1 cellular context compared by ENCODE assay signal in genomic region chr11:77036398-77036797, GRCh38.
TF ChIP-seq lines count a peak whose summit lies in the region.

No MANE protein-coding gene starts in this region.

TF ChIP-seq in HepG2, 621 proteins besides CTCF, POLR2A, EP300 and RAD21 (continued from another document and continues in another):
- TF ChIP-seq, protein P1, sequence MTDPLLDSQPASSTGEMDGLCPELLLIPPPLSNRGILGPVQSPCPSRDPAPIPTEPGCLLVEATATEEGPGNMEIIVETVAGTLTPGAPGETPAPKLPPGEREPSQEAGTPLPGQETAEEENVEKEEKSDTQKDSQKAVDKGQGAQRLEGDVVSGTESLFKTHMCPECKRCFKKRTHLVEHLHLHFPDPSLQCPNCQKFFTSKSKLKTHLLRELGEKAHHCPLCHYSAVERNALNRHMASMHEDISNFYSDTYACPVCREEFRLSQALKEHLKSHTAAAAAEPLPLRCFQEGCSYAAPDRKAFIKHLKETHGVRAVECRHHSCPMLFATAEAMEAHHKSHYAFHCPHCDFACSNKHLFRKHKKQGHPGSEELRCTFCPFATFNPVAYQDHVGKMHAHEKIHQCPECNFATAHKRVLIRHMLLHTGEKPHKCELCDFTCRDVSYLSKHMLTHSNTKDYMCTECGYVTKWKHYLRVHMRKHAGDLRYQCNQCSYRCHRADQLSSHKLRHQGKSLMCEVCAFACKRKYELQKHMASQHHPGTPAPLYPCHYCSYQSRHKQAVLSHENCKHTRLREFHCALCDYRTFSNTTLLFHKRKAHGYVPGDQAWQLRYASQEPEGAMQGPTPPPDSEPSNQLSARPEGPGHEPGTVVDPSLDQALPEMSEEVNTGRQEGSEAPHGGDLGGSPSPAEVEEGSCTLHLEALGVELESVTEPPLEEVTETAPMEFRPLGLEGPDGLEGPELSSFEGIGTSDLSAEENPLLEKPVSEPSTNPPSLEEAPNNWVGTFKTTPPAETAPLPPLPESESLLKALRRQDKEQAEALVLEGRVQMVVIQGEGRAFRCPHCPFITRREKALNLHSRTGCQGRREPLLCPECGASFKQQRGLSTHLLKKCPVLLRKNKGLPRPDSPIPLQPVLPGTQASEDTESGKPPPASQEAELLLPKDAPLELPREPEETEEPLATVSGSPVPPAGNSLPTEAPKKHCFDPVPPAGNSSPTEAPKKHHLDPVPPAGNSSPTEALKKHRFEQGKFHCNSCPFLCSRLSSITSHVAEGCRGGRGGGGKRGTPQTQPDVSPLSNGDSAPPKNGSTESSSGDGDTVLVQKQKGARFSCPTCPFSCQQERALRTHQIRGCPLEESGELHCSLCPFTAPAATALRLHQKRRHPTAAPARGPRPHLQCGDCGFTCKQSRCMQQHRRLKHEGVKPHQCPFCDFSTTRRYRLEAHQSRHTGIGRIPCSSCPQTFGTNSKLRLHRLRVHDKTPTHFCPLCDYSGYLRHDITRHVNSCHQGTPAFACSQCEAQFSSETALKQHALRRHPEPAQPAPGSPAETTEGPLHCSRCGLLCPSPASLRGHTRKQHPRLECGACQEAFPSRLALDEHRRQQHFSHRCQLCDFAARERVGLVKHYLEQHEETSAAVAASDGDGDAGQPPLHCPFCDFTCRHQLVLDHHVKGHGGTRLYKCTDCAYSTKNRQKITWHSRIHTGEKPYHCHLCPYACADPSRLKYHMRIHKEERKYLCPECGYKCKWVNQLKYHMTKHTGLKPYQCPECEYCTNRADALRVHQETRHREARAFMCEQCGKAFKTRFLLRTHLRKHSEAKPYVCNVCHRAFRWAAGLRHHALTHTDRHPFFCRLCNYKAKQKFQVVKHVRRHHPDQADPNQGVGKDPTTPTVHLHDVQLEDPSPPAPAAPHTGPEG (CRISPR knock-in tag; IDR thresholded peaks at IDR 0.05): no peak
- TF ChIP-seq ZNF564 (CRISPR knock-in tag; IDR thresholded peaks at IDR 0.05): no peak
- TF ChIP-seq NFIC (IDR thresholded peaks at IDR 0.05; ENCODE audit: low read length): peak; percentile 92
- TF ChIP-seq ISL2 (CRISPR knock-in tag; IDR thresholded peaks at IDR 0.05): peak; percentile 74; the same call in 1 of the 2 replicates
- peak; percentile 72 for TF ChIP-seq NR2F2 (IDR thresholded peaks at IDR 0.05; ENCODE audit: borderline replicate concordance, low read depth)
- no peak for TF ChIP-seq ZNF644 (CRISPR knock-in tag; IDR thresholded peaks at IDR 0.05; ENCODE audit: low read depth)
- TF ChIP-seq UBTF (CRISPR knock-in tag; IDR thresholded peaks at IDR 0.05): no peak
- no peak for TF ChIP-seq BRCA1 (CRISPR knock-in tag; IDR thresholded peaks at IDR 0.05)
- no peak for TF ChIP-seq ADNP (CRISPR knock-in tag; IDR thresholded peaks at IDR 0.05)
- TF ChIP-seq HOXD1 (CRISPR knock-in tag; IDR thresholded peaks at IDR 0.05): peak; percentile 66; the same call in 1 of the 2 replicates
- no peak for TF ChIP-seq ATF7-NPFF (CRISPR knock-in tag; IDR thresholded peaks at IDR 0.05; ENCODE audit: low read depth)
- TF ChIP-seq TEAD2 (CRISPR knock-in tag; IDR thresholded peaks at IDR 0.05): no peak
- TF ChIP-seq SMYD3 (CRISPR knock-in tag; IDR thresholded peaks at IDR 0.05): peak; percentile 74; the same call in 1 of the 2 replicates
- TF ChIP-seq ZNF225 (CRISPR knock-in tag; IDR thresholded peaks at IDR 0.05): no peak
- TF ChIP-seq, protein P2, sequence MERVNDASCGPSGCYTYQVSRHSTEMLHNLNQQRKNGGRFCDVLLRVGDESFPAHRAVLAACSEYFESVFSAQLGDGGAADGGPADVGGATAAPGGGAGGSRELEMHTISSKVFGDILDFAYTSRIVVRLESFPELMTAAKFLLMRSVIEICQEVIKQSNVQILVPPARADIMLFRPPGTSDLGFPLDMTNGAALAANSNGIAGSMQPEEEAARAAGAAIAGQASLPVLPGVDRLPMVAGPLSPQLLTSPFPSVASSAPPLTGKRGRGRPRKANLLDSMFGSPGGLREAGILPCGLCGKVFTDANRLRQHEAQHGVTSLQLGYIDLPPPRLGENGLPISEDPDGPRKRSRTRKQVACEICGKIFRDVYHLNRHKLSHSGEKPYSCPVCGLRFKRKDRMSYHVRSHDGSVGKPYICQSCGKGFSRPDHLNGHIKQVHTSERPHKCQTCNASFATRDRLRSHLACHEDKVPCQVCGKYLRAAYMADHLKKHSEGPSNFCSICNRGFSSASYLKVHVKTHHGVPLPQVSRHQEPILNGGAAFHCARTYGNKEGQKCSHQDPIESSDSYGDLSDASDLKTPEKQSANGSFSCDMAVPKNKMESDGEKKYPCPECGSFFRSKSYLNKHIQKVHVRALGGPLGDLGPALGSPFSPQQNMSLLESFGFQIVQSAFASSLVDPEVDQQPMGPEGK (CRISPR knock-in tag; IDR thresholded peaks at IDR 0.05): peak; percentile 19; the same call in 1 of the 2 replicates
- TF ChIP-seq ZNF740 (CRISPR knock-in tag; IDR thresholded peaks at IDR 0.05): no peak
- TF ChIP-seq HHEX (CRISPR knock-in tag; IDR thresholded peaks at IDR 0.05): peak; percentile 99
- no peak for TF ChIP-seq TOE1 (CRISPR knock-in tag; IDR thresholded peaks at IDR 0.05)
- TF ChIP-seq PHF21A (CRISPR knock-in tag; IDR thresholded peaks at IDR 0.05): peak; percentile 40; the same call in 1 of the 2 replicates
- no peak for TF ChIP-seq ZNF569 (CRISPR knock-in tag; IDR thresholded peaks at IDR 0.05; ENCODE audit: borderline replicate concordance)
- TF ChIP-seq, protein P3, sequence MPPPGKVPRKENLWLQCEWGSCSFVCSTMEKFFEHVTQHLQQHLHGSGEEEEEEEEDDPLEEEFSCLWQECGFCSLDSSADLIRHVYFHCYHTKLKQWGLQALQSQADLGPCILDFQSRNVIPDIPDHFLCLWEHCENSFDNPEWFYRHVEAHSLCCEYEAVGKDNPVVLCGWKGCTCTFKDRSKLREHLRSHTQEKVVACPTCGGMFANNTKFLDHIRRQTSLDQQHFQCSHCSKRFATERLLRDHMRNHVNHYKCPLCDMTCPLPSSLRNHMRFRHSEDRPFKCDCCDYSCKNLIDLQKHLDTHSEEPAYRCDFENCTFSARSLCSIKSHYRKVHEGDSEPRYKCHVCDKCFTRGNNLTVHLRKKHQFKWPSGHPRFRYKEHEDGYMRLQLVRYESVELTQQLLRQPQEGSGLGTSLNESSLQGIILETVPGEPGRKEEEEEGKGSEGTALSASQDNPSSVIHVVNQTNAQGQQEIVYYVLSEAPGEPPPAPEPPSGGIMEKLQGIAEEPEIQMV (CRISPR knock-in tag; IDR thresholded peaks at IDR 0.05; ENCODE audit: low read depth): no peak
- no peak for TF ChIP-seq IKZF4 (CRISPR knock-in tag; IDR thresholded peaks at IDR 0.05; ENCODE audit: borderline replicate concordance, low read depth, not compliant biosample characterization)
- no peak for TF ChIP-seq SMAD3 (CRISPR knock-in tag; IDR thresholded peaks at IDR 0.05)
- no peak for TF ChIP-seq LCORL (IDR thresholded peaks at IDR 0.05)
- peak; percentile 54; the same call in 1 of the 2 replicates for TF ChIP-seq LCORL (CRISPR knock-in tag; IDR thresholded peaks at IDR 0.05)
- TF ChIP-seq, protein P4, sequence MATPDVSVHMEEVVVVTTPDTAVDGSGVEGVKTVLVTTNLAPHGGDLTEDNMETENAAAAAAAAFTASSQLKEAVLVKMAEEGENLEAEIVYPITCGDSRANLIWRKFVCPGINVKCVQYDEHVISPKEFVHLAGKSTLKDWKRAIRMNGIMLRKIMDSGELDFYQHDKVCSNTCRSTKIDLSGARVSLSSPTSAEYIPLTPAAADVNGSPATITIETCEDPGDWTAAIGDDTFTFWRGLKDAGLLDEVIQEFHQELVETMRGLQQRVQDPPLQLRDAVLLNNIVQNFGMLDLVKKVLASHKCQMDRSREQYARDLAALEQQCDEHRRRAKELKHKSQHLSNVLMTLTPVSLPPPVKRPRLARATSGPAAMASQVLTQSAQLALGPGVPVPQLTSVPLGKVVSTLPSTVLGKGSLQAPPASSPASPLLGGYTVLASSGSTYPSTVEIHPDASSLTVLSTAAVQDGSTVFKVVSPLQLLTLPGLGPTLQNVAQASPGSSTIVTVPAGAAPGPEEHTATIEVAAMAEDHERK (CRISPR knock-in tag; IDR thresholded peaks at IDR 0.05; ENCODE audit: low read depth): no peak
- no peak for TF ChIP-seq FUBP1 (CRISPR knock-in tag; IDR thresholded peaks at IDR 0.05; ENCODE audit: borderline replicate concordance)
- no peak for TF ChIP-seq SPEN (CRISPR knock-in tag; IDR thresholded peaks at IDR 0.05; ENCODE audit: low read depth)
- peak; percentile 82; the same call in 1 of the 2 replicates for TF ChIP-seq MBD4 (IDR thresholded peaks at IDR 0.05; ENCODE audit: borderline replicate concordance, low read length)
- TF ChIP-seq NFIB (CRISPR knock-in tag; IDR thresholded peaks at IDR 0.05; ENCODE audit: borderline replicate concordance): no peak
- TF ChIP-seq GPN1 (CRISPR knock-in tag; IDR thresholded peaks at IDR 0.05; ENCODE audit: borderline replicate concordance): no peak
- TF ChIP-seq, protein P5, sequence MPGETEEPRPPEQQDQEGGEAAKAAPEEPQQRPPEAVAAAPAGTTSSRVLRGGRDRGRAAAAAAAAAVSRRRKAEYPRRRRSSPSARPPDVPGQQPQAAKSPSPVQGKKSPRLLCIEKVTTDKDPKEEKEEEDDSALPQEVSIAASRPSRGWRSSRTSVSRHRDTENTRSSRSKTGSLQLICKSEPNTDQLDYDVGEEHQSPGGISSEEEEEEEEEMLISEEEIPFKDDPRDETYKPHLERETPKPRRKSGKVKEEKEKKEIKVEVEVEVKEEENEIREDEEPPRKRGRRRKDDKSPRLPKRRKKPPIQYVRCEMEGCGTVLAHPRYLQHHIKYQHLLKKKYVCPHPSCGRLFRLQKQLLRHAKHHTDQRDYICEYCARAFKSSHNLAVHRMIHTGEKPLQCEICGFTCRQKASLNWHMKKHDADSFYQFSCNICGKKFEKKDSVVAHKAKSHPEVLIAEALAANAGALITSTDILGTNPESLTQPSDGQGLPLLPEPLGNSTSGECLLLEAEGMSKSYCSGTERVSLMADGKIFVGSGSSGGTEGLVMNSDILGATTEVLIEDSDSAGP (CRISPR knock-in tag; IDR thresholded peaks at IDR 0.05; ENCODE audit: borderline replicate concordance): no peak
- TF ChIP-seq NBN (conservative IDR thresholded peaks at IDR 0.05): no peak
- TF ChIP-seq, protein P6, sequence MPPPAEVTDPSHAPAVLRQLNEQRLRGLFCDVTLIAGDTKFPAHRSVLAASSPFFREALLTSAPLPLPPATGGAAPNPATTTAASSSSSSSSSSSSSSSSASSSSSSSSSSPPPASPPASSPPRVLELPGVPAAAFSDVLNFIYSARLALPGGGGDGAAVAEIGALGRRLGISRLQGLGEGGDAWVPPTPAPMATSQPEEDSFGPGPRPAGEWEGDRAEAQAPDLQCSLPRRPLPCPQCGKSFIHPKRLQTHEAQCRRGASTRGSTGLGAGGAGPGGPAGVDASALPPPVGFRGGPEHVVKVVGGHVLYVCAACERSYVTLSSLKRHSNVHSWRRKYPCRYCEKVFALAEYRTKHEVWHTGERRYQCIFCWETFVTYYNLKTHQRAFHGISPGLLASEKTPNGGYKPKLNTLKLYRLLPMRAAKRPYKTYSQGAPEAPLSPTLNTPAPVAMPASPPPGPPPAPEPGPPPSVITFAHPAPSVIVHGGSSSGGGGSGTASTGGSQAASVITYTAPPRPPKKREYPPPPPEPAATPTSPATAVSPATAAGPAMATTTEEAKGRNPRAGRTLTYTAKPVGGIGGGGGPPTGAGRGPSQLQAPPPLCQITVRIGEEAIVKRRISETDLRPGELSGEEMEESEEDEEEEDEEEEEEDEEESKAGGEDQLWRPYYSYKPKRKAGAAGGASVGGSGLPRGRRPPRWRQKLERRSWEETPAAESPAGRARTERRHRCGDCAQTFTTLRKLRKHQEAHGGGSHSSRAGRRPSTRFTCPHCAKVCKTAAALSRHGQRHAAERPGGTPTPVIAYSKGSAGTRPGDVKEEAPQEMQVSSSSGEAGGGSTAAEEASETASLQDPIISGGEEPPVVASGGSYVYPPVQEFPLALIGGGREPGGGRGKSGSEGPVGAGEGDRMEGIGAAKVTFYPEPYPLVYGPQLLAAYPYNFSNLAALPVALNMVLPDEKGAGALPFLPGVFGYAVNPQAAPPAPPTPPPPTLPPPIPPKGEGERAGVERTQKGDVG (CRISPR knock-in tag; IDR thresholded peaks at IDR 0.05; ENCODE audit: borderline replicate concordance): no peak
- no peak for TF ChIP-seq KDM1A (CRISPR knock-in tag; IDR thresholded peaks at IDR 0.05)
- peak; percentile 99 for TF ChIP-seq ZNF503 (CRISPR knock-in tag; IDR thresholded peaks at IDR 0.05)
